In the genomic region with DNA sequence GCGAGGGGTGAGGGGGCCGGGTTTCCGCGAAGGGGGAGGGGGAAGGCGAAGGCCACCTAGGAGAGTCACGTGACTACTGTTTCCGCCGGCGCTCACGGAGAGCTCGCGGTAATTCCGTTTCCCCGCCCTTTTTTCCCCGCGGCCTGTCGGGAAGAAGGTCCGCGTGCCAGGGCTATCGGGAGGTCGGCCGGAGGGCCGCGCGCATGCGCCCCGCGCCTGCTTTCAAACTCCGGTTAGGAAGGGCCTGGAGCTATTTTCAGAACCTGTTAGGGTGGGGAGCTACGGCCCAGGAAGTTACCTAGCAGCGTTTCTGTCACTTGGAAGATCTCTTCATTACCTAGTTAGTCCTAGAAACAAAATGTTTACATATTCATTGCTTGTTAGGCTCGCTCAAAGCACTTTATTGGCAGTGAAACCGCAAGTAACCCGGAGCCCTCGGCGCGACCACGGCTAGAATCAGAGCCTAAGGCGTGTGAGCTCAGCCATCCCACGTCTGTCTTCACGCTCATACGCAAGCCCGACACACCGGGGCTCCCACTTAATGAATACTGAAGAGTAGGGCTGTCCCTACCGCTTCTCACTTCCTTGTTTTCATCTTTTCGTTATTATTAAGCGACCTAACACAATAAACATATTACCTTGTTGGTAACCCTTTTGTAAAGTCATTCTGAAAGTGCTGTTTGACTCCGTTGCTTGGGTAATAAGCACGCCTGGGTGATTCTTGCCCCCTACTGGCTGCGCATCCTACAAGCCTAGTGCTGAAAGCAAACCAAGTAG, we compare ENCODE assay signal across 8 cellular contexts. TPM values are rescaled to one million over a fixed set of nuclear protein-coding genes. Genes with fewer than 3 reads are reported as not detected.
DNase-seq lines count a peak whose midpoint lies in the region; ATAC-seq and TF ChIP-seq lines count a peak whose summit lies in the region.

No MANE protein-coding gene starts in this region.

- H3K9me3 ChIP-seq in heart right ventricle (no peaks in the 10 kb centered on the region), upper lobe of right lung (no peaks in the 10 kb centered on the region)

- 0 to 1% (median 0%) methylated on average over 47 to 50 of the region's 50 CpGs for WGBS in adipose tissue, 3 donors
- WGBS in heart right ventricle, 2 donors: 0 to 1% methylated on average over 48 to 50 of the region's 50 CpGs

- DNase-seq in NCI-H1417 (lab: John Stamatoyannopoulos, UW): peak; percentile 99 to 100 (median 100)
- peak; percentile 93 to 98 for DNase-seq in SW 1271 (lab: John Stamatoyannopoulos, UW)
- peak; percentile 98 for DNase-seq in heart right ventricle
- DNase-seq in posterior cingulate gyrus: peak; percentile 95 to 99 (median 96)
- peak; percentile 99 for DNase-seq in upper lobe of right lung

- peaks cover 3 to 37% (median 33%) of the 10 kb centered on the region in 9 donors for H3K4me1 ChIP-seq in heart right ventricle
- peaks cover 23% of the 10 kb centered on the region for H3K4me1 ChIP-seq in upper lobe of right lung

- H3K27ac ChIP-seq in adipose tissue (ENCODE audit: low read depth, low read length) (peak overlapping the region; percentile 15), heart right ventricle (peak overlapping the region; percentile 86 to 99 (median 94)), upper lobe of right lung (peak overlapping the region; percentile 92)

- intact Hi-C loops in heart right ventricle (cut with DNase I) (loop anchor here in 4 of 10 donors (1.0 to 2.0 kb wide), 4 partner anchors 17 to 235 kb away; a partner anchor contains a TSS), posterior cingulate gyrus (cut with DNase I) (loop anchor here (1.0 kb wide), 1 partner anchor 18 kb away; no protein-coding TSS in a partner anchor), upper lobe of right lung (cut with DNase I) (no loop called here)

- ATAC-seq in HG02763 (IDR thresholded peaks at IDR 0.05; ENCODE audit: unreplicated experiment) (peak; percentile 64), heart right ventricle (peak; percentile 92 to 97 (median 96)), upper lobe of right lung (peak; percentile 91)

- peak; percentile 59 for TF ChIP-seq CTCF in GM12874 (IDR thresholded peaks at IDR 0.05; ENCODE audit: insufficient read depth, low read depth, low read length)
- TF ChIP-seq CTCF in heart right ventricle (IDR thresholded peaks at IDR 0.05): peak; percentile 54 to 92 (median 70)
- peak; percentile 79 for TF ChIP-seq CTCF in upper lobe of right lung (IDR thresholded peaks at IDR 0.05)

- H3K36me3 ChIP-seq in heart right ventricle: peaks cover 0 to 9% (median 0%) of the 10 kb centered on the region in 9 donors
- H3K36me3 ChIP-seq in upper lobe of right lung: no peaks in the 10 kb centered on the region

- H3K4me3 ChIP-seq in heart right ventricle (peak overlapping the region; percentile 85 to 98 (median 92)), upper lobe of right lung (peak overlapping the region; percentile 92)

- H3K27me3 ChIP-seq in heart right ventricle (no peaks in the 10 kb centered on the region), upper lobe of right lung (no peaks in the 10 kb centered on the region)

RNA-seq across cellular contexts. Expression of a gene that starts 0.7 kb away (rescaled TPM):
- polyA plus RNA-seq in adipose tissue: 1 to 10 TPM; 2.9 to 5.2 (median 4.9) TPM
- total RNA-seq in heart right ventricle: 10 to 100 TPM; 21.0 to 32.1 (median 27.6) TPM
- polyA plus RNA-seq in heart right ventricle: 1 to 10 TPM; 4.1 to 4.6 TPM
- total RNA-seq in upper lobe of right lung: 27.1 TPM

RNA-seq across cellular contexts. Expression of a gene that starts 18.6 kb away (rescaled TPM):
- polyA plus RNA-seq in adipose tissue (10 to 100 TPM; 15.0 to 20.8 (median 15.2) TPM), heart right ventricle (10 to 100 TPM; 16.4 to 17.2 TPM)
- total RNA-seq in heart right ventricle (10 to 100 TPM; 24.7 to 37.0 (median 30.2) TPM), upper lobe of right lung (38.8 TPM)

Comparison
In these comparisons a context has a peak if more than half of its experiments do, and no peak if none do; other contexts are left out.
1. Peak in every context shown above with its lines: DNase-seq, ATAC-seq, H3K4me3 ChIP-seq and H3K27ac ChIP-seq.
2. H3K27ac ChIP-seq: peak in every context shown above with its lines; median percentile 94 in heart right ventricle; 92 in upper lobe of right lung; 15 in adipose tissue.